In the genomic region with DNA sequence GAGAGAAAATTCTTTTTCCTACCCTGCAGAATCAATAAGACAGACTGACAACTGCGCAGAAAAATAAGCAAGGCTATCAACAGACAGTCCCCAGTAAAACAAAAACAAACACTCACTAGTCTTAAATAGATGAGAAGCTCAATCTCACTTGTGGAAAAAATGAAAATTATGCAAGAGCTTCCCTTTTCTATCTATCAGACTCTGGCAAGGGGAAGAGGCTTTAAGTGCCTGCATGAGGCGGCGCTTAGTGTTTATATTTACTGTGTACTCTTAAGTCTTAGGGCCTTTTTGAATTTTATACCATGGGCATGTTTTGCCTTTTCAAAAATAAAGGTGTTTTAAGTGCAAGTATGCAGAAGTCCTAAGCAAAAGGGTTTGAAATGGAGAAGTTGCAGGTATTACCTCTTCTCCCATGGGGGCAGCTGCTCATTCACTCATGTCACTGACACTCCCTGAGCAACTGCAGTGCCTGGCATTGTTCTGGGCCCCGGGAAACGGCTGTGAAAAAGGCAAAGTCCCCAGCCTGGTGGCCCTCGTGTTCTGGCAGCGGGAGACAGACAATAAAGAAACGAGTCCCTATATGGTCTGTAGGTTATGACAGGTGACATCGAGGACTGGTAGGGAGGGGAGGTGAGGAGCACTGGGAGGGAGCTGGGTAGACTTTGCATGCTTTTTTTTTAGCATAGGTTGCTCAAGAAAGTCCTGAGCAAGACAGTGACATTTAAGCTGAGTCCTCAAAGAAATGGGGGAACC, we compare ENCODE assay signal across 14 cellular contexts. TPM values are rescaled to one million over a fixed set of nuclear protein-coding genes. Genes with fewer than 3 reads are reported as not detected.
DNase-seq lines count a peak whose midpoint lies in the region; TF ChIP-seq lines count a peak whose summit lies in the region.
"Had no signal": no experiment of that assay in that cellular context is flagged by ENCODE, and none has a peak within 500 bp of the region (broad histone marks: within the 10 kb centered on the region; RNA-seq: fewer than 3 reads in every experiment).

No MANE protein-coding gene starts in this region.

- DNase-seq in SKM-1 (lab: John Stamatoyannopoulos, UW; ENCODE audit: unreplicated experiment): peak; percentile 53
- DNase-seq in mesenchymal stem cell: peak; percentile 74
- no peak for DNase-seq in thyroid gland
- no peak for DNase-seq in chondrocyte (ENCODE audit: low spot score)
- no peak for DNase-seq in NCI-H1092 (lab: John Stamatoyannopoulos, UW)
- no peak for DNase-seq in posterior vena cava (ENCODE audit: low spot score)
- DNase-seq: activated CD4-positive, alpha-beta memory T cell treated with anti-CD3 and anti-CD28 coated beads for 36 hours; activated gamma-delta T cell treated with Interleukin-2 at 50 U/mL for 16 hours; MG63; midbrain; T-helper 2 cell had no signal

- H4K20me1 ChIP-seq in BLaER1 treated with 17β-estradiol and CSF1 and Interleukin-3, amounts not matched to agents 10 nM and 100 nM: no peaks in the 10 kb centered on the region

- no peaks in the 10 kb centered on the region for H3K36me3 ChIP-seq in BLaER1 treated with 17β-estradiol and CSF1 and Interleukin-3, amounts not matched to agents 10 nM and 100 nM
- no peaks in the 10 kb centered on the region for H3K36me3 ChIP-seq in HUES6 (ENCODE audit: control insufficient read depth, insufficient read depth, low read length)
- H3K36me3 ChIP-seq in mesenchymal stem cell (ENCODE audit: control insufficient read depth in 1 of 2, insufficient read depth in 2 of 2, low read depth in 1 of 2, low read length in 2 of 2): no peaks in the 10 kb centered on the region
- no peaks in the 10 kb centered on the region for H3K36me3 ChIP-seq in thyroid gland
- H3K36me3 ChIP-seq: MG63 had no signal

- H2BK12ac ChIP-seq in mesenchymal stem cell (ENCODE audit: low read length in 2 of 2): no peak overlapping the region

- no peak overlapping the region for H3K27ac Mint-ChIP-seq in chondrocyte (ENCODE audit: unreplicated experiment)
- H3K27ac Mint-ChIP-seq: activated CD4-positive, alpha-beta memory T cell treated with anti-CD3 and anti-CD28 coated beads for 36 hours had no signal

- peaks cover 20 to 50% (median 37%) of the 10 kb centered on the region in 10 experiments for H3K4me1 ChIP-seq in BLaER1 treated with 17β-estradiol and CSF1 and Interleukin-3, amounts not matched to agents 10 nM and 100 nM
- H3K4me1 ChIP-seq in HUES6 (ENCODE audit: control insufficient read depth, insufficient read depth, low read length): peaks cover 48% of the 10 kb centered on the region
- H3K4me1 ChIP-seq in mesenchymal stem cell (ENCODE audit: control insufficient read depth, insufficient read depth, low read depth, low read length): no peaks in the 10 kb centered on the region
- H3K4me1 ChIP-seq in thyroid gland: no peaks in the 10 kb centered on the region

- no peak for TF ChIP-seq POLR2A in thyroid gland (IDR thresholded peaks at IDR 0.05)

- H3K4me1 Mint-ChIP-seq in chondrocyte (ENCODE audit: low read depth): no peaks in the 10 kb centered on the region

- H4K8ac ChIP-seq in mesenchymal stem cell (ENCODE audit: low read length): no peak overlapping the region

- H3K27me3 ChIP-seq in BLaER1 treated with 17β-estradiol and CSF1 and Interleukin-3, amounts not matched to agents 10 nM and 100 nM: no peaks in the 10 kb centered on the region
- H3K27me3 ChIP-seq in HUES6 (ENCODE audit: control insufficient read depth, insufficient read depth, low read length) (no peaks in the 10 kb centered on the region), mesenchymal stem cell (ENCODE audit: control insufficient read depth in 1 of 2, insufficient read depth in 1 of 2, low read length in 2 of 2) (no peaks in the 10 kb centered on the region), thyroid gland (no peaks in the 10 kb centered on the region)
- H3K27me3 ChIP-seq: MG63 had no signal

- peaks cover 0 to 9% (median 0%) of the 10 kb centered on the region in 11 experiments; a peak in 2 of 22 replicates for H3K9me3 ChIP-seq in BLaER1 treated with 17β-estradiol and CSF1 and Interleukin-3, amounts not matched to agents 10 nM and 100 nM (replicated peaks in 1 of 11)
- no peaks in the 10 kb centered on the region; the same call in 1 of the 2 replicates for H3K9me3 ChIP-seq in HUES6 (ENCODE audit: control insufficient read depth, insufficient read depth, low read depth, low read length)
- H3K9me3 ChIP-seq in mesenchymal stem cell (ENCODE audit: control insufficient read depth, low read length): no peaks in the 10 kb centered on the region
- no peaks in the 10 kb centered on the region for H3K9me3 ChIP-seq in thyroid gland
- H3K9me3 ChIP-seq: MG63 had no signal

- H3K9ac ChIP-seq in BLaER1 treated with 17β-estradiol and CSF1 and Interleukin-3, amounts not matched to agents 10 nM and 100 nM: peak overlapping the region in 5 of 11 experiments; percentile 35 to 50 (median 42); a peak in 6 of 22 replicates
- H3K9ac ChIP-seq in HUES6 (ENCODE audit: low read length) (peak overlapping the region; percentile 45), mesenchymal stem cell (ENCODE audit: low read length) (no peak overlapping the region)

- H3K36me3 Mint-ChIP-seq in chondrocyte (ENCODE audit: low read depth): no peaks in the 10 kb centered on the region
- H3K36me3 Mint-ChIP-seq: activated CD4-positive, alpha-beta memory T cell treated with anti-CD3 and anti-CD28 coated beads for 36 hours had no signal

- H3K4me2 ChIP-seq in BLaER1 treated with 17β-estradiol and CSF1 and Interleukin-3, amounts not matched to agents 10 nM and 100 nM: peak overlapping the region; percentile 36 to 93 (median 71)
- H3K4me2 ChIP-seq in mesenchymal stem cell (ENCODE audit: low read length, poor library complexity, severe bottlenecking): no peak overlapping the region

- WGBS in mesenchymal stem cell: 33% methylated on average over 9 of the region's 9 CpGs
- WGBS in thyroid gland, 2 donors: 60 to 65% methylated on average over 9 of the region's 9 CpGs

- H3K27ac ChIP-seq in BLaER1 treated with 17β-estradiol and CSF1 and Interleukin-3, amounts not matched to agents 10 nM and 100 nM: peak overlapping the region in 8 of 11 experiments; percentile 31 to 73 (median 58); a peak in 15 of 22 replicates
- H3K27ac ChIP-seq in HUES6 (ENCODE audit: low read depth, low read length): peak overlapping the region; percentile 75
- H3K27ac ChIP-seq in mesenchymal stem cell (ENCODE audit: low read length, poor library complexity, severe bottlenecking): no peak overlapping the region
- H3K27ac ChIP-seq in thyroid gland: no peak overlapping the region
- H3K27ac ChIP-seq: C4-2B had no signal

- no peak overlapping the region for H2BK15ac ChIP-seq in mesenchymal stem cell (ENCODE audit: low read depth, poor library complexity, severe bottlenecking)

- H3K18ac ChIP-seq in mesenchymal stem cell (ENCODE audit: low read depth in 1 of 2, low read length in 2 of 2): no peak overlapping the region

- H3K9me3 Mint-ChIP-seq in chondrocyte (ENCODE audit: low read depth): no peaks in the 10 kb centered on the region
- H3K9me3 Mint-ChIP-seq: activated CD4-positive, alpha-beta memory T cell treated with anti-CD3 and anti-CD28 coated beads for 36 hours had no signal

- H3K4ac ChIP-seq in mesenchymal stem cell (ENCODE audit: low read depth in 1 of 2, low read length in 2 of 2): no peak overlapping the region

- H3K23ac ChIP-seq in mesenchymal stem cell (ENCODE audit: low read length in 2 of 2): no peak overlapping the region

- H2AFZ ChIP-seq in mesenchymal stem cell (ENCODE audit: low read depth, low read length): no peak overlapping the region

- peak overlapping the region in 3 of 10 experiments; percentile 10 to 26 (median 12); a peak in 1 of 20 replicates for H3K4me3 ChIP-seq in BLaER1 treated with 17β-estradiol and CSF1 and Interleukin-3, amounts not matched to agents 10 nM and 100 nM
- H3K4me3 ChIP-seq in HUES6 (ENCODE audit: low read depth, low read length) (no peak overlapping the region), mesenchymal stem cell (ENCODE audit: insufficient read depth in 1 of 2, low read depth in 1 of 2, low read length in 2 of 2) (no peak overlapping the region), thyroid gland (replicated peaks in 1 of 3) (no peak overlapping the region)
- H3K4me3 ChIP-seq: MG63 had no signal

- H3K4me3 Mint-ChIP-seq in chondrocyte (ENCODE audit: unreplicated experiment): no peak overlapping the region
- H3K4me3 Mint-ChIP-seq: activated CD4-positive, alpha-beta memory T cell treated with anti-CD3 and anti-CD28 coated beads for 36 hours had no signal

- H4K91ac ChIP-seq in mesenchymal stem cell (ENCODE audit: low read length): no peak overlapping the region

- no peak overlapping the region for H2BK5ac ChIP-seq in mesenchymal stem cell (ENCODE audit: low read depth, low read length, poor library complexity, severe bottlenecking)

- intact Hi-C loops in thyroid gland (cut with DNase I): no loop called here
- intact Hi-C loops in posterior vena cava (cut with DNase I): no loop called here

- no peak overlapping the region for H3K14ac ChIP-seq in mesenchymal stem cell (ENCODE audit: low read length in 2 of 2)

- no peak overlapping the region for H2BK120ac ChIP-seq in mesenchymal stem cell (ENCODE audit: low read depth, low read length)

- H3K27me3 Mint-ChIP-seq in chondrocyte (ENCODE audit: low read depth): peaks cover 3% of the 10 kb centered on the region

- no peak overlapping the region for H2AK5ac ChIP-seq in mesenchymal stem cell (ENCODE audit: low read length, severe bottlenecking)

- TF ChIP-seq CTCF in thyroid gland (IDR thresholded peaks at IDR 0.05) (no peak), chondrocyte (IDR thresholded peaks at IDR 0.05) (no peak)

- no peaks in the 10 kb centered on the region for H3K79me1 ChIP-seq in mesenchymal stem cell (replicated peaks; ENCODE audit: low read length, poor library complexity, severe bottlenecking)

RNA-seq across cellular contexts. Expression of gene HSBP1, which starts 35.2 kb away (rescaled TPM):
- polyA plus RNA-seq in mesenchymal stem cell (2013, experiment 1 of 2): 183 TPM
- 189 TPM for polyA plus RNA-seq in mesenchymal stem cell (2013, experiment 2 of 2)
- total RNA-seq in thyroid gland (10 to 100 TPM; 17.7 to 50.7 (median 23.9) TPM), chondrocyte (88.4 to 106 TPM (median 88.8 TPM) in 3 replicates), posterior vena cava (10 to 100 TPM; 68.8 to 81.1 TPM)

RNA-seq across cellular contexts. Expression of gene MLYCD, which starts 56.0 kb away (rescaled TPM):
- polyA plus RNA-seq in mesenchymal stem cell (2013, experiment 1 of 2): 1.3 TPM
- polyA plus RNA-seq in mesenchymal stem cell (2013, experiment 2 of 2): 1.2 TPM
- 10 to 100 TPM in 3 of 4 donors, 1 to 10 TPM in 1; 9.9 to 22.0 (median 12.0) TPM for total RNA-seq in thyroid gland
- total RNA-seq in chondrocyte: 2.9 to 4.4 TPM (median 3.1 TPM) in 3 replicates
- total RNA-seq in posterior vena cava: 1 to 10 TPM; 5.5 TPM

Comparison
In these comparisons a context has a peak if more than half of its experiments do, and no peak if none do; other contexts are left out.
1. H3K27ac ChIP-seq: peak in BLaER1 treated with 17β-estradiol and CSF1 and Interleukin-3, amounts not matched to agents 10 nM and 100 nM (8 of 11) and HUES6 (single experiment); none in mesenchymal stem cell (single experiment) and thyroid gland (0 of 3).
2. DNase-seq: peak in SKM-1 (single experiment) and mesenchymal stem cell (single experiment); none in thyroid gland (0 of 2), chondrocyte (single experiment), NCI-H1092 (single experiment) and posterior vena cava (single experiment).